In genomic region chr17:44352922-44353655, GRCh38 we compare ENCODE assay signal across 10 cellular contexts. TPM values are rescaled to one million over a fixed set of nuclear protein-coding genes. Genes with fewer than 3 reads are reported as not detected.
DNase-seq lines count a peak whose midpoint lies in the region; TF ChIP-seq lines count a peak whose summit lies in the region.
"Had no signal": no experiment of that assay in that cellular context is flagged by ENCODE, and none has a peak within 500 bp of the region (broad histone marks: within the 10 kb centered on the region; RNA-seq: fewer than 3 reads in every experiment).

No MANE protein-coding gene starts in this region.

- intact Hi-C loops in CD4-positive, alpha-beta memory T cell (cut with micrococcal nuclease), result no loop called here
- intact Hi-C loops in esophagus muscularis mucosa (cut with DNase I), result no loop called here
- intact Hi-C loops in ovary (cut with DNase I), result loop anchor here in 1 of 4 donors (10.0 kb wide), 1 partner anchor 148 kb away; no protein-coding TSS in a partner anchor

- no peak for DNase-seq in CD4-positive, alpha-beta memory T cell
- DNase-seq in esophagus muscularis mucosa (ENCODE audit: extremely low spot score) (no peak), ovary (no peak), OCI-M1 (lab: John Stamatoyannopoulos, UW) (no peak), NCI-H345 (lab: John Stamatoyannopoulos, UW) (no peak)
- DNase-seq in activated effector memory CD4-positive, alpha-beta T cell treated with anti-CD3 and anti-CD28 coated beads, Interleukin-2, amount 50 U/mL, for 16 hours, result no peak
- no peak for DNase-seq in stimulated activated CD8-positive, alpha-beta memory T cell treated with anti-CD3 and anti-CD28 coated beads, Interleukin-4, amount 100 ng/mL, for 48 hours
- DNase-seq: NCI-H1436 treated with DMSO at 0.1 percent for 48 hours had no signal

- CTCF ChIA-PET in CD4-positive, alpha-beta memory T cell (lab: Charles Lee; ENCODE audit: partially characterized antibody), result interaction anchor here (1.0 to 4.9 kb wide), 5 partner anchors 9 to 410 kb away, joined by 3 to 26 read pairs (median 4); partner anchors contain the start of gene FAM171A2

- peaks cover 3 to 4% of the 10 kb centered on the region in 2 donors for H3K36me3 Mint-ChIP-seq in CD4-positive, alpha-beta memory T cell
- H3K36me3 Mint-ChIP-seq in IgD-negative memory B cell, result no peaks in the 10 kb centered on the region

- no peak for TF ChIP-seq POLR2A in esophagus muscularis mucosa (IDR thresholded peaks at IDR 0.05; ENCODE audit: low read depth)
- TF ChIP-seq POLR2A in ovary (IDR thresholded peaks at IDR 0.05), result no peak

- H3K27me3 ChIP-seq in CD4-positive, alpha-beta memory T cell (ENCODE audit: insufficient read depth, low read length), result no peaks in the 10 kb centered on the region
- H3K27me3 ChIP-seq in esophagus muscularis mucosa (no peaks in the 10 kb centered on the region), ovary (no peaks in the 10 kb centered on the region)

- H3K4me3 ChIP-seq in CD4-positive, alpha-beta memory T cell (ENCODE audit: low read length in 2 of 2), result no peak overlapping the region
- H3K4me3 ChIP-seq in esophagus muscularis mucosa (peak overlapping the region; percentile 42 to 61 (median 50)), ovary (peak overlapping the region; percentile 34)

- no peak for TF ChIP-seq CTCF in esophagus muscularis mucosa (IDR thresholded peaks at IDR 0.05)
- TF ChIP-seq CTCF in ovary (IDR thresholded peaks at IDR 0.05), result no peak

- WGBS in esophagus muscularis mucosa, result 79% methylated on average over 9 of the region's 19 CpGs
- WGBS in ovary, 3 donors, result 54 to 63% (median 58%) methylated on average over 19 of the region's 19 CpGs

- peak overlapping the region; percentile 66 to 81 (median 72) for H3K4me3 Mint-ChIP-seq in CD4-positive, alpha-beta memory T cell
- H3K4me3 Mint-ChIP-seq in IgD-negative memory B cell, result peak overlapping the region; percentile 36 to 88 (median 69)

- POLR2A ChIA-PET in CD4-positive, alpha-beta memory T cell (lab: Charles Lee; ENCODE audit: partially characterized antibody), result interaction anchor here (0.6 to 2.4 kb wide), 10 partner anchors 8 to 337 kb away, joined by 3 to 12 read pairs (median 6); partner anchors contain the start of genes GRN, SLC25A39, TMUB2 and UBTF

- no peak overlapping the region for H3K27ac ChIP-seq in CD4-positive, alpha-beta memory T cell (ENCODE audit: low read depth, low read length)
- H3K27ac ChIP-seq in esophagus muscularis mucosa (replicated peaks in 1 of 4) (peak overlapping the region; percentile 10 to 57 (median 49)), ovary (peak overlapping the region in 1 of 2 donors; percentile 59)

- no peaks in the 10 kb centered on the region for H3K36me3 ChIP-seq in CD4-positive, alpha-beta memory T cell (ENCODE audit: insufficient read depth, low read length)
- H3K36me3 ChIP-seq in esophagus muscularis mucosa, result peaks cover 22 to 53% (median 47%) of the 10 kb centered on the region in 4 donors
- H3K36me3 ChIP-seq in ovary, result no peaks in the 10 kb centered on the region

- H3K27ac Mint-ChIP-seq in CD4-positive, alpha-beta memory T cell, result no peak overlapping the region
- H3K27ac Mint-ChIP-seq in IgD-negative memory B cell, result peak overlapping the region in 1 of 3 donors; percentile 81

- H3K4me1 Mint-ChIP-seq in CD4-positive, alpha-beta memory T cell, result peaks cover 3 to 10% (median 6%) of the 10 kb centered on the region in 4 donors
- H3K4me1 Mint-ChIP-seq in IgD-negative memory B cell, result peaks cover 12 to 18% (median 14%) of the 10 kb centered on the region in 3 donors

- H3K27me3 Mint-ChIP-seq in CD4-positive, alpha-beta memory T cell, result no peaks in the 10 kb centered on the region
- no peaks in the 10 kb centered on the region for H3K27me3 Mint-ChIP-seq in IgD-negative memory B cell

- no peaks in the 10 kb centered on the region for H3K9me3 Mint-ChIP-seq in CD4-positive, alpha-beta memory T cell
- H3K9me3 Mint-ChIP-seq in IgD-negative memory B cell, result no peaks in the 10 kb centered on the region

- H3K9me3 ChIP-seq in CD4-positive, alpha-beta memory T cell (ENCODE audit: control insufficient read depth in 1 of 2, low read length in 2 of 2), result no peaks in the 10 kb centered on the region
- H3K9me3 ChIP-seq in esophagus muscularis mucosa (no peaks in the 10 kb centered on the region), ovary (no peaks in the 10 kb centered on the region)

- TF ChIP-seq EP300 in esophagus muscularis mucosa (IDR thresholded peaks at IDR 0.05) (no peak), ovary (IDR thresholded peaks at IDR 0.05) (no peak)

- no peaks in the 10 kb centered on the region for H3K4me1 ChIP-seq in CD4-positive, alpha-beta memory T cell (ENCODE audit: insufficient read depth, low read length)
- H3K4me1 ChIP-seq in esophagus muscularis mucosa (peaks cover 0 to 10% (median 8%) of the 10 kb centered on the region in 4 donors), ovary (ENCODE audit: insufficient read depth) (no peaks in the 10 kb centered on the region)

RNA-seq across cellular contexts. Expression of gene GRN, which starts 8.0 kb away (rescaled TPM):
- 10 to 100 TPM; 49.5 to 50.0 TPM for total RNA-seq in CD4-positive, alpha-beta memory T cell
- 10 to 100 TPM; 45.9 to 69.2 TPM for polyA plus RNA-seq in CD4-positive, alpha-beta memory T cell
- polyA plus RNA-seq in IgD-negative memory B cell (219 TPM), ovary (10 to 100 TPM; 70.6 to 86.5 TPM)
- total RNA-seq in esophagus muscularis mucosa (100 to 1,000 TPM; 169 to 313 (median 260) TPM), ovary (100 to 1,000 TPM in 4 of 7 donors, 10 to 100 TPM in 3; 79.7 to 173 (median 112) TPM)

RNA-seq across cellular contexts. Expression of gene FAM171A2, which starts 10.6 kb away (rescaled TPM):
- total RNA-seq in CD4-positive, alpha-beta memory T cell, result under 1 TPM; 0.52 to 0.72 TPM
- under 1 TPM in 1 of 2 donors, not detected in 1; 0.13 TPM for polyA plus RNA-seq in CD4-positive, alpha-beta memory T cell
- 0.06 TPM for polyA plus RNA-seq in IgD-negative memory B cell
- 1 to 10 TPM in 2 of 4 donors, under 1 TPM in 2; 0.42 to 2.0 (median 1.2) TPM for total RNA-seq in esophagus muscularis mucosa
- 10 to 100 TPM in 6 of 7 donors, 1 to 10 TPM in 1; 8.5 to 23.7 (median 11.5) TPM for total RNA-seq in ovary
- 1 to 10 TPM in 1 of 2 donors, under 1 TPM in 1; 0.17 to 3.6 TPM for polyA plus RNA-seq in ovary

RNA-seq across cellular contexts. Expression of gene SLC25A39, which starts 28.5 kb away (rescaled TPM):
- 10 to 100 TPM; 91.2 to 94.4 TPM for total RNA-seq in CD4-positive, alpha-beta memory T cell
- polyA plus RNA-seq in CD4-positive, alpha-beta memory T cell, result 100 to 1,000 TPM; 116 to 140 TPM
- polyA plus RNA-seq in IgD-negative memory B cell, result 135 TPM
- 10 to 100 TPM; 41.1 to 69.0 (median 56.8) TPM for total RNA-seq in esophagus muscularis mucosa
- 100 to 1,000 TPM in 1 of 7 donors, 10 to 100 TPM in 6; 47.7 to 111 (median 64.0) TPM for total RNA-seq in ovary
- 10 to 100 TPM; 15.9 to 46.1 TPM for polyA plus RNA-seq in ovary

RNA-seq across cellular contexts. Expression of gene ITGA2B, which starts 36.4 kb away (rescaled TPM):
- total RNA-seq in CD4-positive, alpha-beta memory T cell, result 1 to 10 TPM in 1 of 2 experiments, under 1 TPM in 1; 0.44 to 1.0 TPM
- polyA plus RNA-seq in CD4-positive, alpha-beta memory T cell, result not detected
- polyA plus RNA-seq in IgD-negative memory B cell (3.0 TPM), ovary (1 to 10 TPM in 1 of 2 donors, under 1 TPM in 1; 0.88 to 1.6 TPM)
- total RNA-seq in esophagus muscularis mucosa (1 to 10 TPM in 2 of 4 donors, under 1 TPM in 2; 0.42 to 1.7 (median 1.0) TPM), ovary (1 to 10 TPM in 6 of 7 donors, under 1 TPM in 1; 0.60 to 5.2 (median 2.2) TPM)

RNA-seq across cellular contexts. Expression of gene RUNDC3A, which starts 44.7 kb away (rescaled TPM):
- under 1 TPM in 1 of 2 experiments, not detected in 1; 0.19 TPM for total RNA-seq in CD4-positive, alpha-beta memory T cell
- polyA plus RNA-seq in CD4-positive, alpha-beta memory T cell, result under 1 TPM in 1 of 2 donors, not detected in 1; 0.28 TPM
- not detected for polyA plus RNA-seq in IgD-negative memory B cell
- 1 to 10 TPM in 3 of 4 donors, under 1 TPM in 1; 0.42 to 2.8 (median 1.7) TPM for total RNA-seq in esophagus muscularis mucosa
- total RNA-seq in ovary, result 1 to 10 TPM in 3 of 7 donors, under 1 TPM in 4; 0.24 to 5.4 (median 0.69) TPM
- polyA plus RNA-seq in ovary, result 1 to 10 TPM; 1.9 to 2.1 TPM
- total RNA-seq: lung microvascular endothelial cell had no signal

Comparison
In these comparisons a context has a peak if more than half of its experiments do, and no peak if none do; other contexts are left out.
1. H3K4me3 ChIP-seq: peak in esophagus muscularis mucosa (4 of 4) and ovary (single experiment); none in CD4-positive, alpha-beta memory T cell (0 of 2).